ENCODE assay signal across 18 cellular contexts in the genomic region with DNA sequence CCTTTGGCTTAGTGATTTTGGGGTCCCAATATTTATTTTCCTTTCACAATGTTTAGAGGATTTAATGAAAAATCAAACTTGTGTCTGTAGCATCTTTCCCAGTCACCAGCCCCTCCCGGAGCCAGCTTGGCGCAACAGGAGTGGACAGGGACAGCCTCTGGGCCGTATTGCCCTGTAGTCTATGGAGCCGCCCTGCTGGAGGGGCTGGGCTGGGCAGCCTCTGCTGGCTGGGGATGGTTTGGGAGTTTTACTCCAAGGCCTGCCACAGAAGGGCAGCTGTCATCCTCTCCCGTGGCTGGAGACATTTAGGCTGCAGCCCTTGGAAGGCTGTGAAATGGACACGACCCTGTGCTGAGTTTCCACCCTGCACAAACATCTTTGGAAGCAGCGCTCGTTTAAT.
"Had no signal": no experiment of that assay in that cellular context is flagged by ENCODE, and none has a peak within 500 bp of the region (broad histone marks: within the 10 kb centered on the region; RNA-seq: fewer than 3 reads in every experiment).

No MANE protein-coding gene starts in this region.

- H3K4me1 Mint-ChIP-seq: activated naive CD8-positive, alpha-beta T cell treated with anti-CD3 and anti-CD28 coated beads for 36 hours had no signal

- H3K4me3 Mint-ChIP-seq: activated naive CD4-positive, alpha-beta T cell treated with anti-CD3 and anti-CD28 coated beads for 36 hours; activated naive CD8-positive, alpha-beta T cell treated with anti-CD3 and anti-CD28 coated beads for 36 hours; activated T-helper 1 cell treated with anti-CD3 and anti-CD28 coated beads, Interleukin-12 subunit alpha, Interleukin-12 subunit beta, Interleukin-2, Interleukin-4 antibody, amounts not matched to agents 30 ng/mL and 10 ng/mL and 1 ng/mL, durations not matched to agents 14 hours and 24 hours and 36 hours; naive thymus-derived CD8-positive, alpha-beta T cell had no signal

- H3K27ac ChIP-seq: adrenal gland, body of pancreas, right lobe of liver, testis, transverse colon, vagina had no signal

- H3K27me3 ChIP-seq: body of pancreas, right lobe of liver, testis, transverse colon, vagina had no signal

- H3K9me3 Mint-ChIP-seq: activated naive CD4-positive, alpha-beta T cell treated with anti-CD3 and anti-CD28 coated beads for 36 hours; activated naive CD8-positive, alpha-beta T cell treated with anti-CD3 and anti-CD28 coated beads for 36 hours; activated T-helper 1 cell treated with anti-CD3 and anti-CD28 coated beads, Interleukin-12 subunit alpha, Interleukin-12 subunit beta, Interleukin-2, Interleukin-4 antibody, amounts not matched to agents 30 ng/mL and 10 ng/mL and 1 ng/mL, durations not matched to agents 14 hours and 24 hours and 36 hours had no signal

- DNase-seq: activated CD4-positive, alpha-beta T cell treated with anti-CD3 and anti-CD28 coated beads for 4 hours; activated CD4-positive, alpha-beta T cell treated with anti-CD3 and anti-CD28 coated beads, Interleukin-2, amount 50 U/mL, for 4 hours; activated CD4-positive, CD25-positive, alpha-beta regulatory T cell; activated CD8-positive, alpha-beta memory T cell treated with anti-CD3 and anti-CD28 coated beads for 24 hours; activated effector memory CD4-positive, alpha-beta T cell treated with anti-CD3 and anti-CD28 coated beads, Interleukin-2, amount 50 U/mL, for 16 hours; activated naive CD4-positive, alpha-beta T cell treated with anti-CD3 and anti-CD28 coated beads for 36 hours; activated naive CD8-positive, alpha-beta T cell treated with anti-CD3 and anti-CD28 coated beads for 36 hours; effector CD8-positive, alpha-beta T cell; naive thymus-derived CD8-positive, alpha-beta T cell; stimulated activated CD4-positive, alpha-beta T cell treated with anti-CD3 and anti-CD28 coated beads, Interleukin-2, amount 100 ng/mL, for 48 hours; stimulated activated naive CD8-positive, alpha-beta T cell treated with anti-CD3 and anti-CD28 coated beads, Interleukin-15, Interleukin-2, amounts not matched to agents 100 U/mL and 50 U/mL, for 24 hours had no signal

- ATAC-seq: body of pancreas; naive thymus-derived CD8-positive, alpha-beta T cell; stimulated activated naive CD8-positive, alpha-beta T cell treated with anti-CD3 and anti-CD28 coated beads, Interleukin-15, Interleukin-2, amounts not matched to agents 100 U/mL and 50 U/mL, for 24 hours had no signal

- H3K36me3 ChIP-seq: adrenal gland, right lobe of liver, transverse colon, vagina had no signal

- H3K27ac Mint-ChIP-seq: activated naive CD4-positive, alpha-beta T cell treated with anti-CD3 and anti-CD28 coated beads for 36 hours; activated naive CD8-positive, alpha-beta T cell treated with anti-CD3 and anti-CD28 coated beads for 36 hours; activated T-helper 1 cell treated with anti-CD3 and anti-CD28 coated beads, Interleukin-12 subunit alpha, Interleukin-12 subunit beta, Interleukin-2, Interleukin-4 antibody, amounts not matched to agents 30 ng/mL and 10 ng/mL and 1 ng/mL, durations not matched to agents 14 hours and 24 hours and 36 hours had no signal

- H3K4me1 ChIP-seq: adrenal gland, body of pancreas, right lobe of liver, testis had no signal

- H3K4me3 ChIP-seq: adrenal gland, body of pancreas, right lobe of liver, testis, transverse colon, vagina had no signal
